In the genomic region with DNA sequence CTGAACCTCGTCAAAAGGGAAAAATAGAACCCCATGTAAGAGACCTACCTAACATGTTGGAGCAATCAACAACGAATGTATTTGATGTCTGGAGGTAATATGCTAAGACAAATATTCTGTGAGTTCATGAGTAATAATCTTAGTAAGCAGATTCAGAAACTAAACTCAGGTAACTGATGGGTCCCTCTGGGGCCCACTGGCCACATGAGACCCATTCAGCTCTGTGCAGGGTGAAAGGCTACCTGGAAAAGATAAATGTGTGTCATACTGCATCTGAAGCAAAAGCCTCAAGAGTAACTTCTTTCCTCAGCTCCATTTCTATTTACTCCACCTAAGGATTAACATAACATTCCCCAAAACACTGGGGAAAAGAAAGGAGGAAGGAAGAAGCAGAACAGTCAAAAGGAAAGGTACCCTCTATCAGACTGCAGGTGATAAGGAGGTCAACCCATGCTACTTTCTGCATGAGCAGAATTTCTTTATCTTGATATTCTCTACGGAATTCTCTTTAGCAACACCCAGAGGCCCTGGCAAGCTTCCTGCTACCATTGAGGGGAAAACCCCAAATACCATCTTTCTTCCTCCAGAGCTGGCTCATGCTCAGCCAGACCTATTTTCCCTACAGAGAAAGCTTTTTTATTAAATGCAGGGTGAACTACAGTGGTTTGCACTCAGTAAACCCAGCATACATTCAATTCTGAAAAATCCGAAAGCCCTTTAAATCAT, we compare ENCODE assay signal across 13 cellular contexts. TPM values are rescaled to one million over a fixed set of nuclear protein-coding genes. Genes with fewer than 3 reads are reported as not detected.
DNase-seq lines count a peak whose midpoint lies in the region; ATAC-seq and TF ChIP-seq lines count a peak whose summit lies in the region.
"Had no signal": no experiment of that assay in that cellular context is flagged by ENCODE, and none has a peak within 500 bp of the region (broad histone marks: within the 10 kb centered on the region; RNA-seq: fewer than 3 reads in every experiment).

No MANE protein-coding gene starts in this region.

- H3K36me3 ChIP-seq in breast epithelium (no peaks in the 10 kb centered on the region), adipocyte (ENCODE audit: control insufficient read depth, insufficient read depth, low read length, severe bottlenecking) (no peaks in the 10 kb centered on the region), Karpas-422 (ENCODE audit: insufficient read depth, low read length) (no peaks in the 10 kb centered on the region)

- no peaks in the 10 kb centered on the region for H3K9me2 ChIP-seq in Karpas-422 (replicated peaks; ENCODE audit: insufficient read depth, low read length)

- H3K79me2 ChIP-seq in Karpas-422 (ENCODE audit: low read length), result no peaks in the 10 kb centered on the region

- H3K27me3 Mint-ChIP-seq in MCF 10A (ENCODE audit: insufficient read depth, unreplicated experiment), result no peaks in the 10 kb centered on the region
- H3K27me3 Mint-ChIP-seq: naive thymus-derived CD8-positive, alpha-beta T cell had no signal

- H3K4me3 ChIP-seq in breast epithelium (no peak overlapping the region), adipocyte (ENCODE audit: low read length) (no peak overlapping the region), fibroblast of villous mesenchyme (ENCODE audit: low read depth, low read length) (no peak overlapping the region), Karpas-422 (ENCODE audit: low read length) (no peak overlapping the region)
- H3K4me3 ChIP-seq: A549, right lobe of liver had no signal

- H3K4me3 Mint-ChIP-seq in MCF 10A (ENCODE audit: unreplicated experiment), result no peak overlapping the region
- H3K4me3 Mint-ChIP-seq: naive thymus-derived CD8-positive, alpha-beta T cell had no signal

- DNase-seq in MCF 10A (ENCODE audit: unreplicated experiment) (peak; percentile 60), breast epithelium (ENCODE audit: low spot score in 2 of 2) (no peak), adipocyte (ENCODE audit: low read depth) (peak; percentile 82), fibroblast of villous mesenchyme (ENCODE audit: low read depth) (peak; percentile 26), left lobe of liver (ENCODE audit: low spot score) (no peak), Karpas-422 (no peak)
- DNase-seq: naive thymus-derived CD8-positive, alpha-beta T cell; NCI-H69; SHP77 had no signal

- H2AFZ ChIP-seq in Karpas-422 (ENCODE audit: low read length), result no peak overlapping the region

- no peak for TF ChIP-seq POLR2A in breast epithelium (IDR thresholded peaks at IDR 0.05)

- POLR2A ChIA-PET in MCF 10A (lab: Yijun Ruan, JAX), result no interaction called here

- H3K27ac Mint-ChIP-seq in MCF 10A (ENCODE audit: low read depth, unreplicated experiment), result peak overlapping the region; percentile 18
- H3K27ac Mint-ChIP-seq: naive thymus-derived CD8-positive, alpha-beta T cell had no signal

- H3K9ac ChIP-seq in adipocyte (ENCODE audit: low read length) (no peak overlapping the region), Karpas-422 (ENCODE audit: low read length) (no peak overlapping the region)

- H3K9me3 ChIP-seq in breast epithelium, result no peaks in the 10 kb centered on the region
- no peaks in the 10 kb centered on the region for H3K9me3 ChIP-seq in adipocyte (ENCODE audit: control insufficient read depth, low read length)
- H3K9me3 ChIP-seq in Karpas-422 (ENCODE audit: low read length), result no peaks in the 10 kb centered on the region
- H3K9me3 ChIP-seq: right lobe of liver had no signal

- peaks cover 39% of the 10 kb centered on the region for H3K4me1 Mint-ChIP-seq in MCF 10A (ENCODE audit: insufficient read depth, unreplicated experiment)

- ATAC-seq in left lobe of liver, result no peak
- no peak for ATAC-seq in HG03378 (IDR thresholded peaks at IDR 0.05; ENCODE audit: unreplicated experiment)
- no peak for ATAC-seq in GM19035 (IDR thresholded peaks at IDR 0.05; ENCODE audit: unreplicated experiment)
- ATAC-seq: naive thymus-derived CD8-positive, alpha-beta T cell had no signal

- no peaks in the 10 kb centered on the region for H3K27me3 ChIP-seq in breast epithelium
- no peaks in the 10 kb centered on the region for H3K27me3 ChIP-seq in adipocyte (replicated peaks; ENCODE audit: control insufficient read depth, insufficient read depth, low read length)
- H3K27me3 ChIP-seq in Karpas-422 (ENCODE audit: low read length), result no peaks in the 10 kb centered on the region
- H3K27me3 ChIP-seq: right lobe of liver had no signal

- TF ChIP-seq CTCF in MCF 10A (IDR thresholded peaks at IDR 0.05; ENCODE audit: unreplicated experiment) (no peak), breast epithelium (IDR thresholded peaks at IDR 0.05) (no peak), fibroblast of villous mesenchyme (IDR thresholded peaks at IDR 0.05; ENCODE audit: insufficient read depth, low read depth, low read length) (no peak)

- H4K20me1 ChIP-seq in Karpas-422 (ENCODE audit: insufficient read depth, low read depth, low read length), result no peaks in the 10 kb centered on the region

- no TSS peak for BruUV-seq in MCF 10A (replicated peaks; lab: Mats Ljungman, UMichigan)

- intact Hi-C loops in MCF 10A (cut with micrococcal nuclease) (no loop called here), breast epithelium (cut with DNase I; ENCODE audit: low total_unique reads) (no loop called here)

- no peaks in the 10 kb centered on the region for H3K36me3 Mint-ChIP-seq in MCF 10A (ENCODE audit: insufficient read depth, unreplicated experiment)

- no peaks in the 10 kb centered on the region for H3K9me3 Mint-ChIP-seq in MCF 10A (ENCODE audit: unreplicated experiment)
- H3K9me3 Mint-ChIP-seq: naive thymus-derived CD8-positive, alpha-beta T cell had no signal

- H3K27ac ChIP-seq in breast epithelium (no peak overlapping the region), Karpas-422 (ENCODE audit: low read length) (no peak overlapping the region)
- H3K27ac ChIP-seq: right lobe of liver had no signal

- H3K4me2 ChIP-seq in Karpas-422 (ENCODE audit: low read depth, low read length, poor library complexity, severe bottlenecking), result no peak overlapping the region
- H3K4me2 ChIP-seq: A549 had no signal

- CTCF ChIA-PET in MCF 10A (lab: Yijun Ruan, JAX), result no interaction called here

- H3K4me1 ChIP-seq in breast epithelium (no peaks in the 10 kb centered on the region), adipocyte (ENCODE audit: control insufficient read depth, insufficient read depth, low read length) (peaks cover 20% of the 10 kb centered on the region), Karpas-422 (ENCODE audit: low read length) (no peaks in the 10 kb centered on the region)
- H3K4me1 ChIP-seq: right lobe of liver had no signal

RNA-seq across cellular contexts. Expression of a gene that starts 37.7 kb away (rescaled TPM):
- total RNA-seq in MCF 10A (2022) (34.5 TPM in 2 replicates), breast epithelium (100 to 1,000 TPM in 2 of 3 donors, 10 to 100 TPM in 1; 61.2 to 198 (median 122) TPM), fibroblast of villous mesenchyme (3.9 and 6.4 TPM in 2 replicates), left lobe of liver (101 TPM)
- total RNA-seq in Karpas-422 (2014; rRNA removed; shearing (Covaris generic); ENCODE audit: low replicate concordance), result not detected in 2 replicates

RNA-seq across cellular contexts. Expression of a gene that starts 49.2 kb away (rescaled TPM):
- 18.3 and 24.7 TPM in 2 replicates for total RNA-seq in MCF 10A (2022)
- 10 to 100 TPM; 13.6 to 49.5 (median 16.1) TPM for total RNA-seq in breast epithelium
- total RNA-seq in fibroblast of villous mesenchyme, result 0.43 and 0.64 TPM in 2 replicates
- 3.1 TPM for total RNA-seq in left lobe of liver
- 0.87 and 2.2 TPM in 2 replicates for total RNA-seq in Karpas-422 (2014; rRNA removed; shearing (Covaris generic); ENCODE audit: low replicate concordance)

Comparison
In these comparisons a context has a peak if more than half of its experiments do, and no peak if none do; other contexts are left out.
1. DNase-seq: peak in MCF 10A (single experiment), adipocyte (single experiment) and fibroblast of villous mesenchyme (single experiment); none in breast epithelium (0 of 2), left lobe of liver (single experiment) and Karpas-422 (single experiment).